In the genomic region with DNA sequence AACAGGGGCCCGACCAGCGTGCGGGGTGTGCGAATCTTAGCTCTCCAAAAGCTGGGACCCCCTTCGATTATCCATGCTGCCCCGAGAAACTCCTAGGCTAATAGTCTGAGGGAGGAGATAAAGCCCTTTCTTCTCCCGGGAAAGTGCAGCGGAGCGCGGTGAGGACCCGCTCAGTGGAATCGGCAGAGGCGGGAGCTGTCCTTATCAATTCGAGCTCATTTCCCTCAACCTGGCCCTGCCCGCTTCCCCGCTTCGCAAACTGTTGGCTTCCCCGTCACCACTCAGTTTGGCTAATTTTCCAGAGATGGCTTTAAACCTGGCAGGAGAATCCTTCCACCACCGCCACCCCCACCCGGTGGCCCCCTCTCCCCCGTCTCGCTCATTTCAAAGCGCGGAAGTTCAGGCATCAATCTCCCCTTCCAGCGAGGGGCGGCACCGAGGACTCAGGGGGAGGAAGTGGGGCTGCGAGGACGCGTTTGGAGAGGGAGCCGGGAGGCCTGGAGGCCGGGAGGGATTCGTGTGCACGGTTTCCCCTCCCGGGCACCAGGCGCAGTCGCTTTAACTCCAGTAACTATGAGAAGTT, we compare ENCODE assay signal across 8 cellular contexts. TPM values are rescaled to one million over a fixed set of nuclear protein-coding genes. Genes with fewer than 3 reads are reported as not detected.
DNase-seq lines count a peak whose midpoint lies in the region; ATAC-seq and TF ChIP-seq lines count a peak whose summit lies in the region.

No MANE protein-coding gene starts in this region.

- H3K4me3 Mint-ChIP-seq in chondrocyte (ENCODE audit: unreplicated experiment), result peak overlapping the region; percentile 66
- H3K4me3 Mint-ChIP-seq in natural killer cell treated with Interleukin-12 subunit alpha and Interleukin-12 subunit beta and Interleukin-15 and Interleukin-18, amount 100 ng/mL, for 72 hours, result no peak overlapping the region

- no peak for TF ChIP-seq CTCF in chondrocyte (IDR thresholded peaks at IDR 0.05)

- no peak for ATAC-seq in HG03460 (IDR thresholded peaks at IDR 0.05; ENCODE audit: unreplicated experiment)
- no peak for ATAC-seq in natural killer cell treated with Interleukin-12 subunit alpha and Interleukin-12 subunit beta and Interleukin-15 and Interleukin-18, amount 100 ng/mL, for 72 hours

- H3K9me3 Mint-ChIP-seq in chondrocyte (ENCODE audit: low read depth), result no peaks in the 10 kb centered on the region
- H3K9me3 Mint-ChIP-seq in natural killer cell treated with Interleukin-12 subunit alpha and Interleukin-12 subunit beta and Interleukin-15 and Interleukin-18, amount 100 ng/mL, for 72 hours, result no peaks in the 10 kb centered on the region

- no peak overlapping the region for H3K27ac Mint-ChIP-seq in chondrocyte (ENCODE audit: unreplicated experiment)
- H3K27ac Mint-ChIP-seq in natural killer cell treated with Interleukin-12 subunit alpha and Interleukin-12 subunit beta and Interleukin-15 and Interleukin-18, amount 100 ng/mL, for 72 hours, result no peak overlapping the region

- peak; percentile 56 for DNase-seq in COR-L47 (lab: John Stamatoyannopoulos, UW)
- DNase-seq in NCI-H1092 treated with DMSO at 0.1 percent for 48 hours (lab: John Stamatoyannopoulos, UW), result peak; percentile 68
- DNase-seq in chondrocyte (ENCODE audit: low spot score), result no peak
- DNase-seq in myocyte (ENCODE audit: low read depth), result peak; percentile 3
- no peak for DNase-seq in T-helper 1 cell
- DNase-seq in stimulated activated CD4-positive, alpha-beta T cell treated with anti-CD3 and anti-CD28 coated beads, Interleukin-4, amount 100 ng/mL, for 1 hour, result no peak
- DNase-seq in natural killer cell treated with Interleukin-12 subunit alpha and Interleukin-12 subunit beta and Interleukin-15 and Interleukin-18, amount 100 ng/mL, for 72 hours (ENCODE audit: low spot score), result no peak

- H3K4me1 Mint-ChIP-seq in chondrocyte (ENCODE audit: low read depth), result peaks cover 21% of the 10 kb centered on the region
- H3K4me1 Mint-ChIP-seq in natural killer cell treated with Interleukin-12 subunit alpha and Interleukin-12 subunit beta and Interleukin-15 and Interleukin-18, amount 100 ng/mL, for 72 hours (ENCODE audit: low read depth in 2 of 2), result no peaks in the 10 kb centered on the region

- peaks cover 50% of the 10 kb centered on the region for H3K27me3 Mint-ChIP-seq in chondrocyte (ENCODE audit: low read depth)
- H3K27me3 Mint-ChIP-seq in natural killer cell treated with Interleukin-12 subunit alpha and Interleukin-12 subunit beta and Interleukin-15 and Interleukin-18, amount 100 ng/mL, for 72 hours, result peaks cover 30 to 42% of the 10 kb centered on the region in 2 donors

- no peaks in the 10 kb centered on the region for H3K36me3 Mint-ChIP-seq in chondrocyte (ENCODE audit: low read depth)
- H3K36me3 Mint-ChIP-seq in natural killer cell treated with Interleukin-12 subunit alpha and Interleukin-12 subunit beta and Interleukin-15 and Interleukin-18, amount 100 ng/mL, for 72 hours, result peaks cover 11% of the 10 kb centered on the region

RNA-seq across cellular contexts. Expression of a gene that starts 1.6 kb away (rescaled TPM):
- total RNA-seq in chondrocyte (not detected in 3 replicates), myocyte (not detected in 2 replicates)
- not detected for polyA plus RNA-seq in myocyte (2012)
- under 1 TPM in 1 of 2 donors, not detected in 1; 0.22 TPM for total RNA-seq in natural killer cell treated with Interleukin-12 subunit alpha and Interleukin-12 subunit beta and Interleukin-15 and Interleukin-18, amount 100 ng/mL, for 72 hours

Comparison
In these comparisons a context has a peak if more than half of its experiments do, and no peak if none do; other contexts are left out.
1. DNase-seq: peak in COR-L47 (single experiment), NCI-H1092 treated with DMSO at 0.1 percent for 48 hours (single experiment) and myocyte (single experiment); none in chondrocyte (single experiment), T-helper 1 cell (0 of 5), stimulated activated CD4-positive, alpha-beta T cell treated with anti-CD3 and anti-CD28 coated beads, Interleukin-4, amount 100 ng/mL, for 1 hour (single experiment) and natural killer cell treated with Interleukin-12 subunit alpha and Interleukin-12 subunit beta and Interleukin-15 and Interleukin-18, amount 100 ng/mL, for 72 hours (single experiment).